ENCODE assay signal across 10 cellular contexts in the genomic region with DNA sequence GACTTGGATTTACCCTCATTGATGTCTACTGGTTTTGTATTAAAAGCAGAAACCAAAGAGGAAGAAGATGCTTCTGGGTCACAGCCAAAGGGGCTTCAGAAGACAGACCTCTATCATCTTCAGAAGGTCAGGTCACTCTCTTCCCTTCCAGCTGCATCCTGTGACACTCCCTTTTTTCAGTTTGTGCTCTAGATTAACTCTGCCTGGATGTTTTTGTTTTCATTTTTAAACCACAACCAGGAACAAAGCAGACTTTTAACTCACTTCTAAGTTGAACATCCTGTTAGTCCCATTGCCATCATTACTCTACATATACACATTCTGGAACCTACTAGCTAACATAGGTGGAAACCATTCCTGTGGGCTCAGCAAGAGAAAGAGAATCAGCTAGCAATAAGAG. TPM values are rescaled to one million over a fixed set of nuclear protein-coding genes. Genes with fewer than 3 reads are reported as not detected.
DNase-seq lines count a peak whose midpoint lies in the region; ATAC-seq, FAIRE-seq and TF ChIP-seq lines count a peak whose summit lies in the region.
"Had no signal": no experiment of that assay in that cellular context is flagged by ENCODE, and none has a peak within 500 bp of the region (broad histone marks: within the 10 kb centered on the region; RNA-seq: fewer than 3 reads in every experiment).

No MANE protein-coding gene starts in this region.

- no peak for TF ChIP-seq CTCF in D721Med (IDR thresholded peaks at IDR 0.05; ENCODE audit: insufficient read depth, missing control alignments)

- peak; percentile 24 for DNase-seq in dermis blood vessel endothelial cell
- no peak for DNase-seq in superior temporal gyrus (ENCODE audit: extremely low spot score)
- DNase-seq in GM19238 (ENCODE audit: insufficient read length, low spot score): no peak
- DNase-seq in D721Med (ENCODE audit: insufficient read length, low spot score): no peak
- DNase-seq in NCI-H2029 treated with DMSO at 0.1 percent for 48 hours (lab: John Stamatoyannopoulos, UW): no peak
- DNase-seq: activated CD4-positive, alpha-beta T cell treated with anti-CD3 and anti-CD28 coated beads, Interleukin-2, amount 50 U/mL, for 48 hours had no signal

- FAIRE-seq in D721Med (lab: Jason Lieb, UNC): no peak
- FAIRE-seq: HTR-8/SVneo had no signal

- ATAC-seq in GM18511 (IDR thresholded peaks at IDR 0.05; ENCODE audit: unreplicated experiment): peak; percentile 81
- peak; percentile 84 for ATAC-seq in GM21529 (IDR thresholded peaks at IDR 0.05; ENCODE audit: unreplicated experiment)
- ATAC-seq in HG03460 (IDR thresholded peaks at IDR 0.05; ENCODE audit: unreplicated experiment): peak; percentile 77

RNA-seq across cellular contexts. Expression of gene AKIRIN2, which starts 45.2 kb away (rescaled TPM):
- total RNA-seq in dermis blood vessel endothelial cell: 15.1 and 22.2 TPM in 2 replicates
